Comparison of ENCODE assay signal across 38 cellular contexts in genomic region chr2:167450364-167450763, GRCh38.
"Had no signal": no experiment of that assay in that cellular context is flagged by ENCODE, and none has a peak within 500 bp of the region (broad histone marks: within the 10 kb centered on the region; RNA-seq: fewer than 3 reads in every experiment).

No MANE protein-coding gene starts in this region.

- H3K27me3 ChIP-seq: adrenal gland, ascending aorta, body of pancreas, brain microvascular endothelial cell, breast epithelium, cardiac muscle cell had no signal

- DNase-seq: activated effector memory CD4-positive, alpha-beta T cell treated with anti-CD3 and anti-CD28 coated beads, Interleukin-2, amount 50 U/mL, for 16 hours; activated effector memory CD4-positive, alpha-beta T cell treated with Interleukin-2 at 50 U/mL for 16 hours; activated gamma-delta T cell; activated gamma-delta T cell treated with Interleukin-2 at 50 U/mL for 16 hours; activated naive CD4-positive, alpha-beta T cell; activated naive CD4-positive, alpha-beta T cell treated with anti-CD3 and anti-CD28 coated beads for 36 hours; activated naive CD4-positive, alpha-beta T cell treated with anti-CD3 and anti-CD28 coated beads, Interleukin-2, amount 10 ng/mL, durations not matched to agents 7 days and 5 days; activated naive CD4-positive, alpha-beta T cell treated with anti-CD3 and anti-CD28 coated beads, Interleukin-2, amount 50 U/mL, for 16 hours; activated naive CD4-positive, alpha-beta T cell treated with Interleukin-2 at 50 U/mL for 16 hours; activated naive CD8-positive, alpha-beta T cell treated with anti-CD3 and anti-CD28 coated beads for 36 hours; activated naive CD8-positive, alpha-beta T cell treated with anti-CD3 and anti-CD28 coated beads, Interleukin-2, amount 10 ng/mL, durations not matched to agents 7 days and 5 days; activated naive CD8-positive, alpha-beta T cell treated with anti-CD3 and anti-CD28 coated beads, Interleukin-2, amount 50 U/mL, for 24 hours; activated T-cell treated with anti-CD3 and anti-CD28 coated beads, Interleukin-2, amount 50 U/mL, for 1 hour; activated T-cell treated with anti-CD3 and anti-CD28 coated beads, Interleukin-2, amount 50 U/mL, for 24 hours; activated T-cell treated with anti-CD3 and anti-CD28 coated beads, Interleukin-2, amount 50 U/mL, for 4 hours; activated T-cell treated with anti-CD3 and anti-CD28 coated beads, Interleukin-2, amount 50 U/mL, for 48 hours; activated T-cell treated with anti-CD3 and anti-CD28 coated beads, Interleukin-2, amount 50 U/mL, for 72 hours; adrenal gland; amniotic stem cell; amygdala; anterior cingulate cortex; aorta; body of pancreas; brain microvascular endothelial cell; caudate nucleus; central memory CD4-positive, alpha-beta T cell; cerebellar nuclear complex had no signal

- H3K27me3 Mint-ChIP-seq: activated naive CD4-positive, alpha-beta T cell treated with anti-CD3 and anti-CD28 coated beads, Interleukin-2, amount 10 ng/mL, durations not matched to agents 7 days and 5 days; activated naive CD8-positive, alpha-beta T cell; activated naive CD8-positive, alpha-beta T cell treated with anti-CD3 and anti-CD28 coated beads for 36 hours; activated naive CD8-positive, alpha-beta T cell treated with anti-CD3 and anti-CD28 coated beads, Interleukin-2, amount 10 ng/mL, durations not matched to agents 7 days and 5 days; activated naive CD8-positive, alpha-beta T cell treated with anti-CD3 and anti-CD28 coated beads, Interleukin-2, amount 50 U/mL, for 24 hours; activated T-cell treated with anti-CD3 and anti-CD28 coated beads, Interleukin-2, amount 50 U/mL, for 24 hours; activated T-helper 17 cell treated with anti-CD3 and anti-CD28 coated beads, Interleukin-2, amount 50 U/mL, for 72 hours; brain; central memory CD8-positive, alpha-beta T cell had no signal

- ATAC-seq: activated naive CD4-positive, alpha-beta T cell treated with anti-CD3 and anti-CD28 coated beads, Interleukin-2, amount 50 U/mL, for 72 hours; activated naive CD8-positive, alpha-beta T cell treated with anti-CD3 and anti-CD28 coated beads, Interleukin-2, amount 50 U/mL, for 24 hours; activated T-cell treated with anti-CD3 and anti-CD28 coated beads, Interleukin-2, amount 50 U/mL, for 4 hours; activated T-cell treated with anti-CD3 and anti-CD28 coated beads, Interleukin-2, amount 50 U/mL, for 72 hours; activated T-helper 17 cell treated with anti-CD3 and anti-CD28 coated beads, Interleukin-2, amount 50 U/mL, for 72 hours; body of pancreas had no signal

- H3K27ac Mint-ChIP-seq: activated naive CD4-positive, alpha-beta T cell treated with anti-CD3 and anti-CD28 coated beads for 36 hours; activated naive CD4-positive, alpha-beta T cell treated with anti-CD3 and anti-CD28 coated beads, Interleukin-2, amount 10 ng/mL, durations not matched to agents 7 days and 5 days; activated naive CD4-positive, alpha-beta T cell treated with anti-CD3 and anti-CD28 coated beads, Interleukin-2, amount 50 U/mL, for 24 hours; activated naive CD4-positive, alpha-beta T cell treated with anti-CD3 and anti-CD28 coated beads, Interleukin-2, amount 50 U/mL, for 72 hours; activated naive CD8-positive, alpha-beta T cell; activated naive CD8-positive, alpha-beta T cell treated with anti-CD3 and anti-CD28 coated beads for 36 hours; activated naive CD8-positive, alpha-beta T cell treated with anti-CD3 and anti-CD28 coated beads, Interleukin-2, amount 10 ng/mL, durations not matched to agents 7 days and 5 days; activated naive CD8-positive, alpha-beta T cell treated with anti-CD3 and anti-CD28 coated beads, Interleukin-2, amount 50 U/mL, for 24 hours; activated T-cell treated with anti-CD3 and anti-CD28 coated beads, Interleukin-2, amount 50 U/mL, for 24 hours; activated T-cell treated with anti-CD3 and anti-CD28 coated beads, Interleukin-2, amount 50 U/mL, for 72 hours; activated T-helper 1 cell treated with anti-CD3 and anti-CD28 coated beads, Interleukin-12 subunit alpha, Interleukin-12 subunit beta, Interleukin-2, Interleukin-4 antibody, amounts not matched to agents 30 ng/mL and 10 ng/mL and 1 ng/mL, durations not matched to agents 14 hours and 24 hours and 36 hours; activated T-helper 17 cell treated with anti-CD3 and anti-CD28 coated beads, Interleukin-2, amount 50 U/mL, for 72 hours; activated T-helper 2 cell treated with anti-CD3 and anti-CD28 coated beads, Interferon-gamma antibody, Interleukin-2, Interleukin-4, amounts not matched to agents 10 μg/mL and 5 μg/mL and 100 μg/mL, durations not matched to agents 14 hours and 24 hours and 36 hours; brain had no signal

- H3K9me3 ChIP-seq: adrenal gland, body of pancreas had no signal

- H3K4me1 ChIP-seq: adrenal gland, ascending aorta, body of pancreas, breast epithelium had no signal

- H3K36me3 Mint-ChIP-seq: activated naive CD4-positive, alpha-beta T cell treated with anti-CD3 and anti-CD28 coated beads, Interleukin-2, amount 10 ng/mL, durations not matched to agents 7 days and 5 days; activated naive CD4-positive, alpha-beta T cell treated with anti-CD3 and anti-CD28 coated beads, Interleukin-2, amount 50 U/mL, for 24 hours; activated naive CD8-positive, alpha-beta T cell; activated naive CD8-positive, alpha-beta T cell treated with anti-CD3 and anti-CD28 coated beads for 36 hours; activated naive CD8-positive, alpha-beta T cell treated with anti-CD3 and anti-CD28 coated beads, Interleukin-2, amount 10 ng/mL, durations not matched to agents 7 days and 5 days had no signal

- H3K27ac ChIP-seq: adrenal gland, ascending aorta, body of pancreas, brain microvascular endothelial cell, breast epithelium, cardiac muscle cell had no signal

- H3K36me3 ChIP-seq: adrenal gland, ascending aorta, brain microvascular endothelial cell, breast epithelium, cardiac muscle cell had no signal

- H3K4me3 Mint-ChIP-seq: activated naive CD4-positive, alpha-beta T cell treated with anti-CD3 and anti-CD28 coated beads for 36 hours; activated naive CD4-positive, alpha-beta T cell treated with anti-CD3 and anti-CD28 coated beads, Interleukin-2, amount 10 ng/mL, durations not matched to agents 7 days and 5 days; activated naive CD4-positive, alpha-beta T cell treated with anti-CD3 and anti-CD28 coated beads, Interleukin-2, amount 50 U/mL, for 24 hours; activated naive CD8-positive, alpha-beta T cell; activated naive CD8-positive, alpha-beta T cell treated with anti-CD3 and anti-CD28 coated beads for 36 hours; activated naive CD8-positive, alpha-beta T cell treated with anti-CD3 and anti-CD28 coated beads, Interleukin-2, amount 10 ng/mL, durations not matched to agents 7 days and 5 days; activated naive CD8-positive, alpha-beta T cell treated with anti-CD3 and anti-CD28 coated beads, Interleukin-2, amount 50 U/mL, for 24 hours; activated T-cell treated with anti-CD3 and anti-CD28 coated beads, Interleukin-2, amount 50 U/mL, for 24 hours; activated T-cell treated with anti-CD3 and anti-CD28 coated beads, Interleukin-2, amount 50 U/mL, for 4 hours; activated T-cell treated with anti-CD3 and anti-CD28 coated beads, Interleukin-2, amount 50 U/mL, for 72 hours; activated T-helper 1 cell treated with anti-CD3 and anti-CD28 coated beads, Interleukin-12 subunit alpha, Interleukin-12 subunit beta, Interleukin-2, Interleukin-4 antibody, amounts not matched to agents 30 ng/mL and 10 ng/mL and 1 ng/mL, durations not matched to agents 14 hours and 24 hours and 36 hours; activated T-helper 17 cell treated with anti-CD3 and anti-CD28 coated beads, Interleukin-2, amount 50 U/mL, for 72 hours; brain; central memory CD8-positive, alpha-beta T cell had no signal

- H3K4me3 ChIP-seq: adrenal gland, ascending aorta, body of pancreas, breast epithelium, cardiac muscle cell had no signal

- H3K4me1 Mint-ChIP-seq: activated naive CD4-positive, alpha-beta T cell treated with anti-CD3 and anti-CD28 coated beads, Interleukin-2, amount 10 ng/mL, durations not matched to agents 7 days and 5 days; activated naive CD4-positive, alpha-beta T cell treated with anti-CD3 and anti-CD28 coated beads, Interleukin-2, amount 50 U/mL, for 24 hours; activated naive CD8-positive, alpha-beta T cell treated with anti-CD3 and anti-CD28 coated beads for 36 hours; activated naive CD8-positive, alpha-beta T cell treated with anti-CD3 and anti-CD28 coated beads, Interleukin-2, amount 10 ng/mL, durations not matched to agents 7 days and 5 days; activated naive CD8-positive, alpha-beta T cell treated with anti-CD3 and anti-CD28 coated beads, Interleukin-2, amount 50 U/mL, for 24 hours; activated T-helper 17 cell treated with anti-CD3 and anti-CD28 coated beads, Interleukin-2, amount 50 U/mL, for 72 hours; brain; central memory CD8-positive, alpha-beta T cell had no signal
